In genomic region chr4:162229670-162230069, GRCh38 we compare ENCODE assay signal across 18 cellular contexts.
"Had no signal": no experiment of that assay in that cellular context is flagged by ENCODE, and none has a peak within 500 bp of the region (broad histone marks: within the 10 kb centered on the region; RNA-seq: fewer than 3 reads in every experiment).

No MANE protein-coding gene starts in this region.

- H3K4me1 ChIP-seq: gastrocnemius medialis, pancreas, testis had no signal

- H3K9me3 ChIP-seq: gastrocnemius medialis, pancreas, testis had no signal

- H3K27me3 Mint-ChIP-seq: activated B cell treated with CpG ODN at 0.5 μM for 24 hours; activated CD4-positive, alpha-beta T cell treated with anti-CD3 and anti-CD28 coated beads, Interleukin-2, amount 10 ng/mL, durations not matched to agents 24 days and 14 days; activated naive CD8-positive, alpha-beta T cell; stimulated activated naive CD8-positive, alpha-beta T cell treated with anti-CD3 and anti-CD28 coated beads, Interleukin-15, amount 100 ng/mL, for 72 hours had no signal

- H3K36me3 ChIP-seq: cardiac muscle cell, gastrocnemius medialis, pancreas had no signal

- DNase-seq: activated B cell treated with CpG ODN at 0.5 μM for 24 hours; activated CD4-positive, alpha-beta T cell treated with anti-CD3 and anti-CD28 coated beads, Interleukin-2, amount 10 ng/mL, durations not matched to agents 24 days and 14 days; activated effector memory CD4-positive, alpha-beta T cell treated with anti-CD3 and anti-CD28 coated beads, Interleukin-2, amount 50 U/mL, for 16 hours; activated T-cell treated with anti-CD3 and anti-CD28 coated beads, Interleukin-2, amount 50 U/mL, for 1 hour; anterior cingulate cortex; gastrocnemius medialis; kidney; left ventricle myocardium superior; pancreas; stimulated activated CD4-positive, alpha-beta T cell treated with anti-CD3 and anti-CD28 coated beads, Interleukin-15, amount 100 ng/mL, for 24 hours; stimulated activated CD4-positive, alpha-beta T cell treated with anti-CD3 and anti-CD28 coated beads, Interleukin-4, amount 100 ng/mL, for 4 hours; stimulated activated naive CD8-positive, alpha-beta T cell treated with anti-CD3 and anti-CD28 coated beads, Interleukin-15, amount 100 ng/mL, for 72 hours; testis had no signal

- ATAC-seq: gastrocnemius medialis; left ventricle myocardium superior; pancreas; stimulated activated naive CD8-positive, alpha-beta T cell treated with anti-CD3 and anti-CD28 coated beads, Interleukin-15, amount 100 ng/mL, for 72 hours had no signal

- H3K36me3 Mint-ChIP-seq: activated naive CD8-positive, alpha-beta T cell; mesothelial cell of epicardium had no signal

- H3K4me1 Mint-ChIP-seq: activated B cell treated with CpG ODN at 0.5 μM for 24 hours; activated CD4-positive, alpha-beta T cell treated with anti-CD3 and anti-CD28 coated beads, Interleukin-2, amount 10 ng/mL, durations not matched to agents 24 days and 14 days; mesothelial cell of epicardium; neural crest cell; stimulated activated naive CD8-positive, alpha-beta T cell treated with anti-CD3 and anti-CD28 coated beads, Interleukin-15, amount 100 ng/mL, for 72 hours had no signal

- H3K4me3 ChIP-seq: cardiac muscle cell, gastrocnemius medialis, pancreas, testis had no signal

- H3K27ac Mint-ChIP-seq: activated B cell treated with CpG ODN at 0.5 μM for 24 hours; activated CD4-positive, alpha-beta T cell treated with anti-CD3 and anti-CD28 coated beads, Interleukin-2, amount 10 ng/mL, durations not matched to agents 24 days and 14 days; activated naive CD8-positive, alpha-beta T cell; mesothelial cell of epicardium; stimulated activated naive CD8-positive, alpha-beta T cell treated with anti-CD3 and anti-CD28 coated beads, Interleukin-15, amount 100 ng/mL, for 72 hours; T-helper 1 cell treated with Interleukin-12 subunit alpha and Interleukin-12 subunit beta and Interleukin-4 antibody, amounts not matched to agents 30 μg/mL and 1 μg/mL, for 36 hours had no signal

- H3K27me3 ChIP-seq: cardiac muscle cell, gastrocnemius medialis, pancreas, testis had no signal

- H3K9me3 Mint-ChIP-seq: activated CD4-positive, alpha-beta T cell treated with anti-CD3 and anti-CD28 coated beads, Interleukin-2, amount 10 ng/mL, durations not matched to agents 24 days and 14 days had no signal

- H3K27ac ChIP-seq: cardiac muscle cell, gastrocnemius medialis, pancreas, testis had no signal

- H3K4me3 Mint-ChIP-seq: activated B cell treated with CpG ODN at 0.5 μM for 24 hours; activated CD4-positive, alpha-beta T cell treated with anti-CD3 and anti-CD28 coated beads, Interleukin-2, amount 10 ng/mL, durations not matched to agents 24 days and 14 days; activated naive CD8-positive, alpha-beta T cell; mesothelial cell of epicardium; neural crest cell; stimulated activated naive CD8-positive, alpha-beta T cell treated with anti-CD3 and anti-CD28 coated beads, Interleukin-15, amount 100 ng/mL, for 72 hours; T-helper 1 cell treated with Interleukin-12 subunit alpha and Interleukin-12 subunit beta and Interleukin-4 antibody, amounts not matched to agents 30 μg/mL and 1 μg/mL, for 36 hours had no signal
